Comparison of ENCODE assay signal across 7 cellular contexts in the genomic region with DNA sequence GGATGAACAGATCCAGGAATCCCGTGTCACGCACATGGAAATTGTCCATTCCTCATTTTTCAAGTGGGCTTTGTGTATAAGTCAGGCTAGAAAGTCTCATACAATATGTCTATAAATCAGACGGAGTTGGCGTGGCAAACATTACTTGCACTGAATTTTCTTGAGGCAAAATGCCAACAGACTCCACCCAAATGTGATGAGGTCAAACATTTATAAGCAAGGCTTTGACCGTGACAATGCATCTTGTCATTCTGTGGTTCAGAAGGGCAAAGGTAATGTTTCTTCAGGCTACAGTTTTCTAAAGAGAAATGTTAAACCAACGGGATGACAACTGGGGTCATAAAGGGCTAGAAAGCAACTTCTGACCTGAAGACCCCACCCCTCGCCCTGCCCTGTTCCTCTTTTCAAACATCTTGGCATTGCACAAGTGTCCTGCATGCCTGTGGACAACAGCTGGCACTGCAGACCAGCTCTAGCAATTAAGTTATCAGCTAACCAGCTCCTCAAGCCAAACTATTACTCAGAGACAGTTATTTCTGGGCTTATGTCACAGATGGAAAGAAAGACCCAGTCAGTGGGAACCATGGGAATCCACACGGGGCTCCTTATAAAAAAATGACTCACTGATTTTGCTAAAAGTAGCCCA. TPM values are rescaled to one million over a fixed set of nuclear protein-coding genes. Genes with fewer than 3 reads are reported as not detected.
DNase-seq lines count a peak whose midpoint lies in the region; TF ChIP-seq lines count a peak whose summit lies in the region.

No MANE protein-coding gene starts in this region.

- DNase-seq in HuH-7 (ENCODE audit: low spot score) (peak; percentile 36), astrocyte of the cerebellum (ENCODE audit: low read depth) (peak; percentile 94), kidney epithelial cell (ENCODE audit: low read depth) (peak; percentile 90), uterus (no peak), KBM-7 (no peak), erythroblast (lab: John Stamatoyannopoulos, UW) (no peak)
- no peak for DNase-seq in activated CD4-positive, alpha-beta T cell treated with anti-CD3 and anti-CD28 coated beads, Interleukin-2, amount 50 U/mL, for 48 hours

- H3K27me3 ChIP-seq in kidney epithelial cell (ENCODE audit: control insufficient read depth, insufficient read depth, low read length): no peaks in the 10 kb centered on the region
- no peaks in the 10 kb centered on the region for H3K27me3 ChIP-seq in uterus

- intact Hi-C loops in uterus (cut with DNase I; ENCODE audit: low total_unique reads): no loop called here

- H3K9me3 ChIP-seq in uterus: no peaks in the 10 kb centered on the region

- TF ChIP-seq POLR2A in uterus (IDR thresholded peaks at IDR 0.05) (no peak), erythroblast (IDR thresholded peaks at IDR 0.05; ENCODE audit: low read length) (no peak)

- H3K27ac ChIP-seq in uterus: peak overlapping the region; percentile 12 to 79

- H3K36me3 ChIP-seq in kidney epithelial cell (ENCODE audit: control insufficient read depth, insufficient read depth, low read length) (no peaks in the 10 kb centered on the region), uterus (no peaks in the 10 kb centered on the region)

- no peak for TF ChIP-seq CTCF in astrocyte of the cerebellum (IDR thresholded peaks at IDR 0.05; ENCODE audit: low read depth, low read length, missing control alignments)
- peak; percentile 50 for TF ChIP-seq CTCF in kidney epithelial cell (IDR thresholded peaks at IDR 0.05; ENCODE audit: insufficient read depth, low read length, poor library complexity, severe bottlenecking)
- TF ChIP-seq CTCF in uterus (IDR thresholded peaks at IDR 0.05): peak in 1 of 4 experiments; percentile 31

- H3K4me1 ChIP-seq in uterus: no peaks in the 10 kb centered on the region

- H3K4me3 ChIP-seq in astrocyte of the cerebellum (ENCODE audit: low read depth, low read length) (no peak overlapping the region), kidney epithelial cell (ENCODE audit: low read depth, low read length) (no peak overlapping the region), uterus (no peak overlapping the region)

- in situ Hi-C loops in astrocyte of the cerebellum (cut with HindIII; ENCODE audit: low sequenced_read_pairs): no loop called here
- in situ Hi-C loops in KBM-7 (cut with MboI; ENCODE audit: low pct_unique_long_range_greater_than_20kb, low sequenced_read_pairs): no loop called here

RNA-seq across cellular contexts. Expression of a gene that starts 36.5 kb away (rescaled TPM):
- total RNA-seq in kidney epithelial cell: 0.14 and 0.17 TPM in 2 replicates
- total RNA-seq in uterus: under 1 TPM in 3 of 4 donors, not detected in 1; 0.51 to 0.76 (median 0.61) TPM

RNA-seq across cellular contexts. Expression of a gene that starts 42.0 kb away (rescaled TPM):
- total RNA-seq in kidney epithelial cell (30.1 and 33.7 TPM in 2 replicates), uterus (10 to 100 TPM; 12.8 to 45.2 (median 26.1) TPM)

Comparison
In these comparisons a context has a peak if more than half of its experiments do, and no peak if none do; other contexts are left out.
1. DNase-seq: peak in HuH-7 (single experiment), astrocyte of the cerebellum (single experiment) and kidney epithelial cell (single experiment); none in uterus (0 of 2), KBM-7 (single experiment), erythroblast (0 of 2) and activated CD4-positive, alpha-beta T cell treated with anti-CD3 and anti-CD28 coated beads, Interleukin-2, amount 50 U/mL, for 48 hours (0 of 2).